ENCODE assay signal across 8 cellular contexts in the genomic region with DNA sequence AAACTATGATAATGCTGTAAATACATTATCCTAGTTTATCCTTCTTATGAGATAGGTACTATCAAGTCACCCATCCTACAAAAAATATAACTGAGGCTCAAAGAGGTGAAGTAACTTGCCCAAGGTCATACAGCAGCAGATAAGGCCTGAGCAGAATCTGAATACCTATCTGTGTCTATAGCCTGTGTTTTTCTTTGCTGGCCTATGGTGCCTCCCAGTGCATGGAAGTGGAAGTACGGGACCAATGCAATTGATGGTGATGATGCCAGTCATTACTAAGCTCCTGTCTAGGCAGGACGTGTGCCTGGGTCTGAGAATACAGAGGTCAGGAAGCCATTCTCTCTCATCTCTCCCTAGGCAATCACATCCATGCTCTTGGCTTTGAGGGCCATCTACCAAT.
DNase-seq lines count a peak whose midpoint lies in the region; ATAC-seq, FAIRE-seq and TF ChIP-seq lines count a peak whose summit lies in the region.

No MANE protein-coding gene starts in this region.

- H2BK120ac ChIP-seq in mesendoderm (ENCODE audit: low read depth, low read length): no peak overlapping the region

- peak; percentile 85 for ATAC-seq in GM21576 (IDR thresholded peaks at IDR 0.05; ENCODE audit: unreplicated experiment)

- no peaks in the 10 kb centered on the region for H3K4me1 ChIP-seq in mesendoderm (ENCODE audit: control insufficient read depth, low read depth, low read length)

- H2AK5ac ChIP-seq in mesendoderm (ENCODE audit: low read length): no peak overlapping the region

- no peak overlapping the region for H3K23ac ChIP-seq in mesendoderm (ENCODE audit: low read length)

- H4K8ac ChIP-seq in mesendoderm (ENCODE audit: low read depth, low read length): no peak overlapping the region

- H3K27ac ChIP-seq in mesendoderm (ENCODE audit: low read depth, low read length): no peak overlapping the region

- H3K56ac ChIP-seq in mesendoderm (ENCODE audit: low read length): no peak overlapping the region

- H3K79me1 ChIP-seq in mesendoderm (ENCODE audit: low read length): no peaks in the 10 kb centered on the region

- H3K4ac ChIP-seq in mesendoderm (ENCODE audit: low read depth, low read length): no peak overlapping the region

- no peak overlapping the region for H2BK15ac ChIP-seq in mesendoderm (replicated peaks; ENCODE audit: low read depth)

- H3K4me3 ChIP-seq in bronchial epithelial cell (ENCODE audit: low read depth, low read length) (no peak overlapping the region), mesendoderm (ENCODE audit: low read length) (no peak overlapping the region)

- TF ChIP-seq CTCF in bronchial epithelial cell (IDR thresholded peaks at IDR 0.05; ENCODE audit: insufficient read depth, low read length, severe bottlenecking): peak; percentile 48

- no peak overlapping the region for H3K4me2 ChIP-seq in mesendoderm (ENCODE audit: low read length)

- no peak overlapping the region for H4K5ac ChIP-seq in mesendoderm (ENCODE audit: low read length)

- no CpG with 5 or more reads among the region's 2 CpGs for WGBS in mesendoderm (ENCODE audit: extremely low coverage, insufficient coverage, low lambda C conversion rate)

- DNase-seq in activated T-cell treated with anti-CD3 and anti-CD28 coated beads for 48 hours (ENCODE audit: low read depth) (peak; percentile 22), activated T-cell treated with anti-CD3 and anti-CD28 coated beads for 4 hours (no peak), HT-29 (ENCODE audit: low spot score) (peak; percentile 56), SHP77 (lab: John Stamatoyannopoulos, UW) (peak; percentile 11 to 20), bronchial epithelial cell (ENCODE audit: low read depth) (peak; percentile 55), mesendoderm (peak; percentile 84)
- no peak for DNase-seq in NK-92 treated with Interleukin-12 subunit alpha and Interleukin-12 subunit beta, amount 100 ng/mL, for 24 hours (lab: John Stamatoyannopoulos, UW)

- H3K27me3 ChIP-seq in bronchial epithelial cell (ENCODE audit: control insufficient read depth, insufficient read depth, low read length) (no peaks in the 10 kb centered on the region), mesendoderm (ENCODE audit: insufficient read depth, low read length, poor library complexity) (no peaks in the 10 kb centered on the region)

- H3K36me3 ChIP-seq in bronchial epithelial cell (ENCODE audit: control insufficient read depth, insufficient read depth, low read length) (peaks cover 68% of the 10 kb centered on the region), mesendoderm (ENCODE audit: control insufficient read depth, insufficient read depth, low read length) (no peaks in the 10 kb centered on the region)

- no peaks in the 10 kb centered on the region for H3K79me2 ChIP-seq in mesendoderm (ENCODE audit: control insufficient read depth, insufficient read depth, low read length)

- no peak for FAIRE-seq in bronchial epithelial cell (lab: Jason Lieb, UNC)

- no peak overlapping the region for H3K9ac ChIP-seq in mesendoderm (ENCODE audit: low read length)

- no peak overlapping the region for H3K18ac ChIP-seq in mesendoderm (ENCODE audit: low read length)

- H2BK5ac ChIP-seq in mesendoderm (ENCODE audit: low read length): no peak overlapping the region

Comparison
In these comparisons a context has a peak if more than half of its experiments do, and no peak if none do; other contexts are left out.
1. DNase-seq: peak in activated T-cell treated with anti-CD3 and anti-CD28 coated beads for 48 hours (single experiment), HT-29 (single experiment), SHP77 (2 of 2), bronchial epithelial cell (single experiment) and mesendoderm (single experiment); none in activated T-cell treated with anti-CD3 and anti-CD28 coated beads for 4 hours (single experiment) and NK-92 treated with Interleukin-12 subunit alpha and Interleukin-12 subunit beta, amount 100 ng/mL, for 24 hours (single experiment).